8 cellular contexts compared by ENCODE assay signal in the genomic region with DNA sequence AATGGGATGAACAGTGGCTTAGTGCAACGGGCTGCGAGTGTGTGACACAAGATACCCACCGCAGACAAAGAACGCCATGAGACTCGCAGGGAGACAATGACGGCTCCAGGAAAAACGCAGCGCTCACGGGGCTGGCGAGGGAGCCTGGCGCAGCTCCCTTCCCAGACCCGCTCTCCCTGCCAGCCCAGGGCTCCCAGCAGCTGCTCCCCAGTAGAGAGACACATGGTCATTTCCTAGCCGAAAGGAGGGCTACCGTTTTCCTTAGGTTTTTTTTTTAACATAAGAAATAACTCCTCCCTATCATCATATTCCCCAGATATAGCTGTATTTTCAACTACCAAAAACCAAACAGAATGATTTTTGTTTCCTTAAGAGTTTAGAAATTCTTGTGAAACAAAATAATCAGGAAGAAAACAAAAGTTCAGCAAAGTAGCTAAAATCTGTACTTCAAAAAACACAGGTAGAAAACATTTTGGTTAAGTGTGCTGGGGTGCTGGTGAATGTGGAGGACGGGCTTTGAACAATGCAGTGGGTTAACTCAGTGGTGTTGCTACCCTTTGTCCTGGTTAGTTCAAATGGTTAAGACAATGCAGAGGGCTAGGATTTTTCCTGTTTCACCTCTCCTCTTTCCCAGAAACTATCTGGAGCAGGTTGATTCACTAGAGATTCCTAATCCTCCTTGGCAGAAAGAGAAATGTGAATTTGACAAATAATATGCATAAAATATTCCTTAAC.
DNase-seq lines count a peak whose midpoint lies in the region; ATAC-seq and TF ChIP-seq lines count a peak whose summit lies in the region.

No MANE protein-coding gene starts in this region.

- no peak overlapping the region for H4K91ac ChIP-seq in neuronal stem cell (ENCODE audit: low read depth, low read length, poor library complexity)

- H2BK120ac ChIP-seq in neuronal stem cell (ENCODE audit: low read depth, low read length): no peak overlapping the region

- no peak overlapping the region for H3K23ac ChIP-seq in neuronal stem cell (ENCODE audit: low read depth, low read length, poor library complexity)

- H3K79me1 ChIP-seq in neuronal stem cell (ENCODE audit: low read depth, low read length): no peaks in the 10 kb centered on the region

- H3K9ac ChIP-seq in neuronal stem cell (ENCODE audit: low read depth, low read length, poor library complexity): no peak overlapping the region

- no peak overlapping the region for H4K8ac ChIP-seq in neuronal stem cell (ENCODE audit: low read depth, low read length)

- peak overlapping the region; percentile 56 for H3K18ac ChIP-seq in neuronal stem cell (ENCODE audit: low read length)

- H3K14ac ChIP-seq in neuronal stem cell (ENCODE audit: low read length): no peak overlapping the region

- no peak overlapping the region for H2BK12ac ChIP-seq in neuronal stem cell (ENCODE audit: low read length)

- H3K4me1 ChIP-seq in neuronal stem cell (ENCODE audit: control insufficient read depth in 2 of 2, insufficient read depth in 1 of 2, low read depth in 1 of 2, low read length in 2 of 2): peaks cover 15 to 26% of the 10 kb centered on the region in 2 donors

- no peaks in the 10 kb centered on the region for H3K36me3 ChIP-seq in neuronal stem cell (replicated peaks in 1 of 2; ENCODE audit: control insufficient read depth in 2 of 2, insufficient read depth in 2 of 2, low read length in 2 of 2)

- WGBS in neuronal stem cell (ENCODE audit: extremely low coverage in 2 of 2, insufficient read length in 2 of 2, insufficient replicate concordance in 1 of 2), 2 donors: no CpG with 5 or more reads among the region's 15 CpGs

- H2BK15ac ChIP-seq in neuronal stem cell (ENCODE audit: low read length): no peak overlapping the region

- peak overlapping the region; percentile 35 for H3K4me2 ChIP-seq in neuronal stem cell (ENCODE audit: insufficient read depth, low read length, poor library complexity, severe bottlenecking)

- H2AFZ ChIP-seq in neuronal stem cell (ENCODE audit: low read length): peak overlapping the region; percentile 85

- TF ChIP-seq CTCF in fibroblast of pulmonary artery (IDR thresholded peaks at IDR 0.05; ENCODE audit: low read length, missing control alignments): no peak

- no peak overlapping the region for H2AK5ac ChIP-seq in neuronal stem cell (ENCODE audit: low read depth, low read length)

- H3K4ac ChIP-seq in neuronal stem cell (ENCODE audit: low read length): no peak overlapping the region

- H2BK5ac ChIP-seq in neuronal stem cell (ENCODE audit: low read length): no peak overlapping the region

- H3K27me3 ChIP-seq in neuronal stem cell (ENCODE audit: control insufficient read depth in 3 of 3, insufficient read depth in 3 of 3, low read depth in 1 of 3, low read length in 3 of 3): no peaks in the 10 kb centered on the region

- H3K9me3 ChIP-seq in neuronal stem cell (replicated peaks in 1 of 2; ENCODE audit: control insufficient read depth in 2 of 2, insufficient read depth in 1 of 2, low read depth in 1 of 2, low read length in 2 of 2): no peaks in the 10 kb centered on the region

- H3K4me3 ChIP-seq in fibroblast of pulmonary artery (replicated peaks; ENCODE audit: low read depth, low read length) (peak overlapping the region; percentile 41), neuronal stem cell (ENCODE audit: low read length in 2 of 2) (peak overlapping the region in 1 of 2 donors; percentile 31)

- DNase-seq in COR-L47 (lab: John Stamatoyannopoulos, UW): peak; percentile 47
- DNase-seq in NCI-H526 treated with DMSO at 0.1 percent for 48 hours (lab: John Stamatoyannopoulos, UW): peak; percentile 70
- peak; percentile 67 for DNase-seq in fibroblast of pulmonary artery (ENCODE audit: low read depth)
- peak; percentile 74 for DNase-seq in neuronal stem cell (ENCODE audit: low spot score)
- DNase-seq in OCI-M1 (lab: John Stamatoyannopoulos, UW): no peak
- no peak for DNase-seq in AML-193 (lab: John Stamatoyannopoulos, UW)

- ATAC-seq in GM21447 (IDR thresholded peaks at IDR 0.05; ENCODE audit: unreplicated experiment): no peak
- ATAC-seq in GM21786 (IDR thresholded peaks at IDR 0.05; ENCODE audit: unreplicated experiment): no peak

- peak overlapping the region; percentile 69 for H3K27ac ChIP-seq in neuronal stem cell (replicated peaks; ENCODE audit: low read length)

Comparison
In these comparisons a context has a peak if more than half of its experiments do, and no peak if none do; other contexts are left out.
1. DNase-seq: peak in COR-L47 (single experiment), NCI-H526 treated with DMSO at 0.1 percent for 48 hours (single experiment), fibroblast of pulmonary artery (single experiment) and neuronal stem cell (single experiment); none in OCI-M1 (single experiment) and AML-193 (0 of 2).